Comparison of ENCODE assay signal across 7 cellular contexts in genomic region chr15:73926191-73927002, GRCh38. TPM values are rescaled to one million over a fixed set of nuclear protein-coding genes. Genes with fewer than 3 reads are reported as not detected.
A peak's percentile ranks its signal among the peaks of the same experiment; 100 is the strongest.
DNase-seq lines count a peak whose midpoint lies in the region; ATAC-seq and TF ChIP-seq lines count a peak whose summit lies in the region.

A gene with protein sequence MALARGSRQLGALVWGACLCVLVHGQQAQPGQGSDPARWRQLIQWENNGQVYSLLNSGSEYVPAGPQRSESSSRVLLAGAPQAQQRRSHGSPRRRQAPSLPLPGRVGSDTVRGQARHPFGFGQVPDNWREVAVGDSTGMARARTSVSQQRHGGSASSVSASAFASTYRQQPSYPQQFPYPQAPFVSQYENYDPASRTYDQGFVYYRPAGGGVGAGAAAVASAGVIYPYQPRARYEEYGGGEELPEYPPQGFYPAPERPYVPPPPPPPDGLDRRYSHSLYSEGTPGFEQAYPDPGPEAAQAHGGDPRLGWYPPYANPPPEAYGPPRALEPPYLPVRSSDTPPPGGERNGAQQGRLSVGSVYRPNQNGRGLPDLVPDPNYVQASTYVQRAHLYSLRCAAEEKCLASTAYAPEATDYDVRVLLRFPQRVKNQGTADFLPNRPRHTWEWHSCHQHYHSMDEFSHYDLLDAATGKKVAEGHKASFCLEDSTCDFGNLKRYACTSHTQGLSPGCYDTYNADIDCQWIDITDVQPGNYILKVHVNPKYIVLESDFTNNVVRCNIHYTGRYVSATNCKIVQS (plus strand): TSS chr15:73926462. CDS start chr15:73926784, 322 bp downstream.

- H3K27ac Mint-ChIP-seq in GM23338, result no peak within 1 kb of the TSS

- no peaks in the 10 kb centered on the region for H3K36me3 ChIP-seq in GM23338 (ENCODE audit: insufficient read depth)

- no peaks in the 10 kb centered on the region for H4K20me1 ChIP-seq in GM23338 (replicated peaks; ENCODE audit: insufficient read depth)

- no peaks in the 10 kb centered on the region for H3K79me2 ChIP-seq in GM23338 (replicated peaks; ENCODE audit: insufficient read depth)

- H3K27me3 Mint-ChIP-seq in GM23338 (ENCODE audit: insufficient read depth, low read depth, poor library complexity), result peaks cover 25% of the 10 kb centered on the region

- TF ChIP-seq CTCF in GM23338 (conservative IDR thresholded peaks at IDR 0.05; ENCODE audit: low read depth in 2 of 2) (no peak), cardiac fibroblast (IDR thresholded peaks at IDR 0.05; ENCODE audit: low read depth, low read length) (no peak)

- H3F3A ChIP-seq in GM23338 (replicated peaks; ENCODE audit: low read depth), result no peaks in the 10 kb centered on the region

- no peak within 1 kb of the TSS for H3K27ac ChIP-seq in GM23338 (ENCODE audit: low read depth)

- H3K4me2 ChIP-seq in GM23338, result peak within 1 kb of the TSS; percentile 95

- H3K9me2 ChIP-seq in GM23338 (ENCODE audit: insufficient read depth), result no peaks in the 10 kb centered on the region

- H3K4me1 ChIP-seq in GM23338 (ENCODE audit: insufficient read depth), result peaks cover 49% of the 10 kb centered on the region

- H3K36me3 Mint-ChIP-seq in GM23338 (ENCODE audit: low read depth), result no peaks in the 10 kb centered on the region; the same call in 1 of the 3 replicates

- peak within 1 kb of the TSS; percentile 75 for H3K4me3 ChIP-seq in GM23338
- peak within 1 kb of the TSS; percentile 60 to 78 for H3K4me3 ChIP-seq in cardiac fibroblast (replicated peaks in 1 of 2; ENCODE audit: low read depth in 2 of 2, low read length in 2 of 2)
- H3K4me3 ChIP-seq in skeletal muscle cell (ENCODE audit: low read depth, low read length), result peak within 1 kb of the TSS; percentile 79

- DNase-seq in GM23338 (ENCODE audit: low spot score) (peak; percentile 87), NCI-H524 treated with DMSO at 0.1 percent for 48 hours (lab: John Stamatoyannopoulos, UW) (peak; percentile 41), cardiac fibroblast (ENCODE audit: low read depth in 2 of 2) (peak; percentile 90 to 92), iPS-NIHi7 (ENCODE audit: extremely low spot score) (peak; percentile 89), skeletal muscle cell (ENCODE audit: low read depth) (peak; percentile 65), NAMALWA (ENCODE audit: low spot score) (no peak)

- H3K4me3 Mint-ChIP-seq in GM23338, result peak within 1 kb of the TSS; percentile 66

- H3K4me1 Mint-ChIP-seq in GM23338, result peaks cover 54% of the 10 kb centered on the region

- peak; percentile 53 for ATAC-seq in GM23338
- ATAC-seq in HG03280 (IDR thresholded peaks at IDR 0.05; ENCODE audit: unreplicated experiment), result no peak

- H3K27me3 ChIP-seq in GM23338 (ENCODE audit: insufficient read depth), result peaks cover 15% of the 10 kb centered on the region; the same call in 1 of the 2 replicates

- peak within 1 kb of the TSS; percentile 83 for H2AFZ ChIP-seq in GM23338

- H3K9me3 Mint-ChIP-seq in GM23338, result no peaks in the 10 kb centered on the region

TF ChIP-seq in GM23338, 12 proteins besides CTCF, POLR2A, EP300 and RAD21:
- TF ChIP-seq EZH2phosphoT487 (IDR thresholded peaks at IDR 0.05; ENCODE audit: unreplicated experiment) (no peak), STAT1 (IDR thresholded peaks at IDR 0.05; ENCODE audit: unreplicated experiment) (no peak), POLR2AphosphoS5 (IDR thresholded peaks at IDR 0.05; ENCODE audit: low read depth) (peak; percentile 81), ZNF114 (CRISPR knock-in tag; IDR thresholded peaks at IDR 0.05) (no peak), EZH2 (IDR thresholded peaks at IDR 0.05; ENCODE audit: low read depth, unreplicated experiment) (no peak)

RNA-seq across cellular contexts. Expression of the gene that starts here (rescaled TPM):
- total RNA-seq in GM23338 (2014; rRNA removed; shearing (Covaris generic)), result 6.8 and 10.8 TPM in 2 replicates
- 6.9 and 10.3 TPM in 2 replicates for polyA plus RNA-seq in GM23338 (2016; fragmentation: Nextera tagmentation; extraction: Ambion mirVana)
